In the genomic region with DNA sequence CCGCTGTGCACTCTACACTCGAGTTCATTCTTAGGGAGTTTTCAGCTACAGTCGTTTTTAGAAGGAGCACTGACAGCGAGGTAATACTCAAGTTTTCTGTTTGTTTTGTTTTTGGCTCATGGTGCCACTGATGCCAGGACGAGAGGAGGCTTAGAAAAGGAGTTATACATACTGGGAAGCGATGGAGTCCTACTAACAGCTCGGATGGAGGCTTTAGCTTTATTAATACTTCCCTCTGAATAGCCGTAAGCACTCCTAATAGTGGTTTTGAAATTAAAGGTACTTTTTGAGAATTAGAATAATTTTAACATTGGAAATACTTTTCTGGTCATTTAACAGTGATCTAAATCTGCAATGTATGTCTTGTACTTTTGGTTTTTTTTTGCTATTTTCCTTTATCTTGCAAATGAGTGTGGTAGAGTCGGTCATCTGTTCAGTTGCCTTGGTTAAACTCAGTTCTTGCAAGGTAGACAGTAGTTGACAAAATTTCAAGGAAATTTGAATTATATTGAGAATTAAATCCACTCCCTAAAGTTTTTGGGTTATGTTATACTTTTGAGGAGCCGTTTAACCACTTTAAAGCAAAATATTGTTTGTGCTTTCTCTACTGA, we compare ENCODE assay signal across 8 cellular contexts.
DNase-seq lines count a peak whose midpoint lies in the region; ATAC-seq and TF ChIP-seq lines count a peak whose summit lies in the region.

No MANE protein-coding gene starts in this region.

- peaks cover 15% of the 10 kb centered on the region for H3K4me1 ChIP-seq in MM.1S (ENCODE audit: low read length)

- H3K4me3 ChIP-seq in MM.1S (ENCODE audit: low read length), result peak overlapping the region; percentile 82

- DNase-seq in MM.1S, result no peak
- DNase-seq in effector memory CD8-positive, alpha-beta T cell, result no peak
- no peak for DNase-seq in 8988T
- DNase-seq in superior temporal gyrus (ENCODE audit: extremely low spot score), result no peak

- H4K20me1 ChIP-seq in MM.1S (ENCODE audit: insufficient read depth, low read length), result peaks cover 17% of the 10 kb centered on the region

- peaks cover 62% of the 10 kb centered on the region for H3K36me3 Mint-ChIP-seq in effector memory CD8-positive, alpha-beta T cell (ENCODE audit: insufficient read depth)
- no peaks in the 10 kb centered on the region for H3K36me3 Mint-ChIP-seq in nephron (ENCODE audit: low read depth)

- H3K27ac Mint-ChIP-seq in effector memory CD8-positive, alpha-beta T cell, result peak overlapping the region; percentile 99
- peak overlapping the region; percentile 89 to 100 (median 97) for H3K27ac Mint-ChIP-seq in nephron

- peak overlapping the region; percentile 95 to 97 for H3K4me3 Mint-ChIP-seq in effector memory CD8-positive, alpha-beta T cell
- peak overlapping the region; percentile 89 to 95 (median 94) for H3K4me3 Mint-ChIP-seq in nephron

- no peak for ATAC-seq in effector memory CD8-positive, alpha-beta T cell (replicated peaks)
- ATAC-seq in GM21360 (IDR thresholded peaks at IDR 0.05; ENCODE audit: unreplicated experiment) (no peak), HG03571 (IDR thresholded peaks at IDR 0.05; ENCODE audit: unreplicated experiment) (no peak)

- no peaks in the 10 kb centered on the region for H3K36me3 ChIP-seq in MM.1S (replicated peaks; ENCODE audit: insufficient read depth, low read length)

- H3K4me1 Mint-ChIP-seq in effector memory CD8-positive, alpha-beta T cell (ENCODE audit: low read depth in 2 of 2), result peaks cover 45 to 51% of the 10 kb centered on the region in 2 donors
- peaks cover 38% of the 10 kb centered on the region for H3K4me1 Mint-ChIP-seq in nephron

- H3K27me3 ChIP-seq in MM.1S (replicated peaks; ENCODE audit: insufficient read depth, low read length), result no peaks in the 10 kb centered on the region

- peak overlapping the region; percentile 88 for H3K4me2 ChIP-seq in MM.1S (ENCODE audit: low read depth, low read length)

- H3K9me3 Mint-ChIP-seq in effector memory CD8-positive, alpha-beta T cell, result no peaks in the 10 kb centered on the region
- no peaks in the 10 kb centered on the region for H3K9me3 Mint-ChIP-seq in nephron

- H2AFZ ChIP-seq in MM.1S (ENCODE audit: low read length), result peak overlapping the region; percentile 39

- no peaks in the 10 kb centered on the region for H3K9me2 ChIP-seq in MM.1S (replicated peaks; ENCODE audit: insufficient read depth, low read length)

- H3K9ac ChIP-seq in MM.1S (ENCODE audit: low read length), result peak overlapping the region; percentile 88

- no peaks in the 10 kb centered on the region for H3K9me3 ChIP-seq in MM.1S (replicated peaks; ENCODE audit: insufficient read depth, low read length)

- H3K79me2 ChIP-seq in MM.1S (ENCODE audit: low read length), result peaks cover 51% of the 10 kb centered on the region

- peaks cover 34% of the 10 kb centered on the region for H3F3A ChIP-seq in MM.1S (ENCODE audit: insufficient read depth, low read length)

- peaks cover 5 to 6% of the 10 kb centered on the region in 2 donors for H3K27me3 Mint-ChIP-seq in effector memory CD8-positive, alpha-beta T cell
- no peaks in the 10 kb centered on the region for H3K27me3 Mint-ChIP-seq in nephron (ENCODE audit: low read depth)

- peak; percentile 28 for TF ChIP-seq CTCF in C4-2B (conservative IDR thresholded peaks at IDR 0.05)
- TF ChIP-seq CTCF in MM.1S (IDR thresholded peaks at IDR 0.05; ENCODE audit: low read length), result no peak
- no peak for TF ChIP-seq CTCF in nephron (IDR thresholded peaks at IDR 0.05; ENCODE audit: unreplicated experiment in 3 of 3)

- peak overlapping the region; percentile 69 for H3K27ac ChIP-seq in C4-2B
- peak overlapping the region; percentile 77 for H3K27ac ChIP-seq in MM.1S (ENCODE audit: low read length)
